ENCODE assay signal across 33 cellular contexts in the genomic region with DNA sequence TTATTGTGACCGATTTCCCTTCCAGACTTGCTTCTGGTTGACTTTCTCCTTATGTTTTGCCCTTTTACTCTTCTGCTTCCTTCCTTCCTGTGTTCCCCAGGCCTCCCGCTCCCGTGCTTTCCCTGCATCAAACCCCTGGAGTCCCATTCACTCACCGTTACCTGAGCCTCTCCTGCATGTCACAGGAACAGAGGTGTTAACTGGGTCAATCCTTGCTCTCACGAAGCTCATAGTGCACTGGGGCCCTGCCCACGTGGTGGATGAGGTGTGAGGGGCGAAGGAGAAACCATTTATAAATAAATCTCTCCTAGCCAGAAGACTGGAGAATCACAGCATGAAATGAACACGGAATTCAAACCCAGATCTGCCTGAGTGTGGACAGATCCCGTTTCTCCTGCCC.
"Had no signal": no experiment of that assay in that cellular context is flagged by ENCODE, and none has a peak within 500 bp of the region (broad histone marks: within the 10 kb centered on the region; RNA-seq: fewer than 3 reads in every experiment).

No MANE protein-coding gene starts in this region.

- H3K9me3 Mint-ChIP-seq: activated CD4-positive, alpha-beta memory T cell treated with anti-CD3 and anti-CD28 coated beads for 36 hours; activated CD4-positive, alpha-beta T cell treated with anti-CD3 and anti-CD28 coated beads, Interleukin-2, amount 10 ng/mL, durations not matched to agents 24 days and 14 days; activated naive CD4-positive, alpha-beta T cell treated with anti-CD3 and anti-CD28 coated beads, Interleukin-2, amount 50 U/mL, for 24 hours; activated naive CD8-positive, alpha-beta T cell treated with anti-CD3 and anti-CD28 coated beads, Interleukin-2, amount 50 U/mL, for 24 hours; activated T-helper 1 cell treated with anti-CD3 and anti-CD28 coated beads, Interleukin-12 subunit alpha, Interleukin-12 subunit beta, Interleukin-2, Interleukin-4 antibody, amounts not matched to agents 30 ng/mL and 10 ng/mL and 1 ng/mL, durations not matched to agents 14 hours and 24 hours and 36 hours; activated T-helper 2 cell treated with anti-CD3 and anti-CD28 coated beads, Interferon-gamma antibody, Interleukin-2, Interleukin-4, amounts not matched to agents 10 μg/mL and 5 μg/mL and 100 μg/mL, durations not matched to agents 14 hours and 24 hours and 36 hours; dendritic cell treated with granulocyte-macrophage colony-stimulating factor and Interleukin-4, amounts not matched to agents 40 ng/mL and 50 ng/mL, for 4 days had no signal

- H3K4me3 Mint-ChIP-seq: activated CD4-positive, alpha-beta memory T cell treated with anti-CD3 and anti-CD28 coated beads for 36 hours; activated CD4-positive, alpha-beta T cell treated with anti-CD3 and anti-CD28 coated beads for 36 hours; activated CD4-positive, alpha-beta T cell treated with anti-CD3 and anti-CD28 coated beads, Interleukin-2, amount 10 ng/mL, durations not matched to agents 24 days and 14 days; activated CD8-positive, alpha-beta memory T cell treated with anti-CD3 and anti-CD28 coated beads, Interleukin-2, amount 10 ng/mL, durations not matched to agents 7 days and 5 days; activated CD8-positive, alpha-beta T cell treated with anti-CD3 and anti-CD28 coated beads, Interleukin-2, amount 10 ng/mL, durations not matched to agents 7 days and 5 days; activated naive CD4-positive, alpha-beta T cell treated with anti-CD3 and anti-CD28 coated beads for 36 hours; activated naive CD4-positive, alpha-beta T cell treated with anti-CD3 and anti-CD28 coated beads, Interleukin-2, amount 50 U/mL, for 24 hours; activated naive CD8-positive, alpha-beta T cell treated with anti-CD3 and anti-CD28 coated beads for 36 hours; activated naive CD8-positive, alpha-beta T cell treated with anti-CD3 and anti-CD28 coated beads, Interleukin-2, amount 50 U/mL, for 24 hours; activated T-helper 1 cell treated with anti-CD3 and anti-CD28 coated beads, Interleukin-12 subunit alpha, Interleukin-12 subunit beta, Interleukin-2, Interleukin-4 antibody, amounts not matched to agents 30 ng/mL and 10 ng/mL and 1 ng/mL, durations not matched to agents 14 hours and 24 hours and 36 hours; dendritic cell treated with granulocyte-macrophage colony-stimulating factor and Interleukin-4, amounts not matched to agents 40 ng/mL and 50 ng/mL, for 4 days had no signal

- H3K4me1 Mint-ChIP-seq: activated CD4-positive, alpha-beta T cell treated with anti-CD3 and anti-CD28 coated beads for 36 hours; activated CD4-positive, alpha-beta T cell treated with anti-CD3 and anti-CD28 coated beads, Interleukin-2, amount 10 ng/mL, durations not matched to agents 24 days and 14 days; activated naive CD4-positive, alpha-beta T cell treated with anti-CD3 and anti-CD28 coated beads, Interleukin-2, amount 50 U/mL, for 24 hours; activated naive CD8-positive, alpha-beta T cell treated with anti-CD3 and anti-CD28 coated beads for 36 hours; activated naive CD8-positive, alpha-beta T cell treated with anti-CD3 and anti-CD28 coated beads, Interleukin-2, amount 50 U/mL, for 24 hours had no signal

- H3K36me3 ChIP-seq: adrenal gland, esophagus muscularis mucosa, gastrocnemius medialis, heart left ventricle had no signal

- H3K27me3 ChIP-seq: adrenal gland, body of pancreas, dorsolateral prefrontal cortex, esophagus muscularis mucosa, foreskin keratinocyte, gastrocnemius medialis, heart left ventricle had no signal

- H3K36me3 Mint-ChIP-seq: activated CD4-positive, alpha-beta memory T cell treated with anti-CD3 and anti-CD28 coated beads for 36 hours; activated CD8-positive, alpha-beta memory T cell treated with anti-CD3 and anti-CD28 coated beads, Interleukin-2, amount 10 ng/mL, durations not matched to agents 7 days and 5 days; activated naive CD4-positive, alpha-beta T cell treated with anti-CD3 and anti-CD28 coated beads, Interleukin-2, amount 50 U/mL, for 24 hours; activated naive CD8-positive, alpha-beta T cell treated with anti-CD3 and anti-CD28 coated beads for 36 hours had no signal

- H3K4me3 ChIP-seq: adrenal gland, body of pancreas, coronary artery, dorsolateral prefrontal cortex, esophagus muscularis mucosa, gastrocnemius medialis, heart left ventricle had no signal

- H3K9me3 ChIP-seq: adrenal gland, body of pancreas, esophagus muscularis mucosa, gastrocnemius medialis, heart left ventricle had no signal

- DNase-seq: activated CD4-positive, alpha-beta memory T cell treated with anti-CD3 and anti-CD28 coated beads for 36 hours; activated CD4-positive, alpha-beta T cell treated with anti-CD3 and anti-CD28 coated beads for 36 hours; activated CD4-positive, alpha-beta T cell treated with anti-CD3 and anti-CD28 coated beads, Interleukin-2, amount 10 ng/mL, durations not matched to agents 24 days and 14 days; activated CD4-positive, CD25-positive, alpha-beta regulatory T cell; activated CD4-positive, CD25-positive, alpha-beta regulatory T cell treated with anti-CD3 and anti-CD28 coated beads, Interleukin-2, amount 50 U/mL, for 72 hours; activated CD8-positive, alpha-beta memory T cell treated with anti-CD3 and anti-CD28 coated beads, Interleukin-2, amount 10 ng/mL, durations not matched to agents 7 days and 5 days; activated CD8-positive, alpha-beta memory T cell treated with anti-CD3 and anti-CD28 coated beads, Interleukin-2, amount 50 U/mL, for 4 hours; activated CD8-positive, alpha-beta T cell treated with anti-CD3 and anti-CD28 coated beads, Interleukin-2, amount 10 ng/mL, durations not matched to agents 7 days and 5 days; activated effector memory CD4-positive, alpha-beta T cell treated with anti-CD3 and anti-CD28 coated beads, Interleukin-2, amount 50 U/mL, for 16 hours; activated naive CD4-positive, alpha-beta T cell treated with anti-CD3 and anti-CD28 coated beads for 36 hours; activated naive CD8-positive, alpha-beta T cell treated with anti-CD3 and anti-CD28 coated beads for 36 hours; activated naive CD8-positive, alpha-beta T cell treated with anti-CD3 and anti-CD28 coated beads, Interleukin-2, amount 50 U/mL, for 24 hours; activated T-cell treated with anti-CD3 and anti-CD28 coated beads, Interleukin-2, amount 50 U/mL, for 1 hour; activated T-cell treated with anti-CD3 and anti-CD28 coated beads, Interleukin-2, amount 50 U/mL, for 48 hours; adrenal gland; amygdala; aorta; body of pancreas; central memory CD4-positive, alpha-beta T cell; dorsolateral prefrontal cortex; effector memory CD4-positive, alpha-beta T cell; erythroblast; foreskin keratinocyte; gastrocnemius medialis; glutamatergic neuron; heart left ventricle; T-helper 2 cell had no signal

- H3K27ac Mint-ChIP-seq: activated CD4-positive, alpha-beta memory T cell treated with anti-CD3 and anti-CD28 coated beads for 36 hours; activated CD4-positive, alpha-beta T cell treated with anti-CD3 and anti-CD28 coated beads for 36 hours; activated CD4-positive, alpha-beta T cell treated with anti-CD3 and anti-CD28 coated beads, Interleukin-2, amount 10 ng/mL, durations not matched to agents 24 days and 14 days; activated CD8-positive, alpha-beta memory T cell treated with anti-CD3 and anti-CD28 coated beads, Interleukin-2, amount 10 ng/mL, durations not matched to agents 7 days and 5 days; activated CD8-positive, alpha-beta T cell treated with anti-CD3 and anti-CD28 coated beads, Interleukin-2, amount 10 ng/mL, durations not matched to agents 7 days and 5 days; activated naive CD4-positive, alpha-beta T cell treated with anti-CD3 and anti-CD28 coated beads for 36 hours; activated naive CD4-positive, alpha-beta T cell treated with anti-CD3 and anti-CD28 coated beads, Interleukin-2, amount 50 U/mL, for 24 hours; activated naive CD8-positive, alpha-beta T cell treated with anti-CD3 and anti-CD28 coated beads for 36 hours; activated naive CD8-positive, alpha-beta T cell treated with anti-CD3 and anti-CD28 coated beads, Interleukin-2, amount 50 U/mL, for 24 hours; activated T-helper 1 cell treated with anti-CD3 and anti-CD28 coated beads, Interleukin-12 subunit alpha, Interleukin-12 subunit beta, Interleukin-2, Interleukin-4 antibody, amounts not matched to agents 30 ng/mL and 10 ng/mL and 1 ng/mL, durations not matched to agents 14 hours and 24 hours and 36 hours; activated T-helper 2 cell treated with anti-CD3 and anti-CD28 coated beads, Interferon-gamma antibody, Interleukin-2, Interleukin-4, amounts not matched to agents 10 μg/mL and 5 μg/mL and 100 μg/mL, durations not matched to agents 14 hours and 24 hours and 36 hours; dendritic cell treated with granulocyte-macrophage colony-stimulating factor and Interleukin-4, amounts not matched to agents 40 ng/mL and 50 ng/mL, for 4 days had no signal

- H3K27ac ChIP-seq: adrenal gland, body of pancreas, coronary artery, dorsolateral prefrontal cortex, esophagus muscularis mucosa, foreskin keratinocyte, gastrocnemius medialis, heart left ventricle had no signal

- H3K4me1 ChIP-seq: adrenal gland, body of pancreas, esophagus muscularis mucosa, foreskin keratinocyte, gastrocnemius medialis had no signal

- H3K27me3 Mint-ChIP-seq: activated CD4-positive, alpha-beta memory T cell treated with anti-CD3 and anti-CD28 coated beads for 36 hours; activated CD4-positive, alpha-beta T cell treated with anti-CD3 and anti-CD28 coated beads, Interleukin-2, amount 10 ng/mL, durations not matched to agents 24 days and 14 days; activated CD8-positive, alpha-beta memory T cell treated with anti-CD3 and anti-CD28 coated beads, Interleukin-2, amount 10 ng/mL, durations not matched to agents 7 days and 5 days; activated naive CD4-positive, alpha-beta T cell treated with anti-CD3 and anti-CD28 coated beads, Interleukin-2, amount 50 U/mL, for 24 hours; activated naive CD8-positive, alpha-beta T cell treated with anti-CD3 and anti-CD28 coated beads for 36 hours; dendritic cell treated with granulocyte-macrophage colony-stimulating factor and Interleukin-4, amounts not matched to agents 40 ng/mL and 50 ng/mL, for 4 days had no signal

- ATAC-seq: activated CD4-positive, alpha-beta T cell treated with anti-CD3 and anti-CD28 coated beads for 36 hours; activated CD8-positive, alpha-beta memory T cell treated with anti-CD3 and anti-CD28 coated beads, Interleukin-2, amount 10 ng/mL, durations not matched to agents 7 days and 5 days; activated CD8-positive, alpha-beta T cell treated with anti-CD3 and anti-CD28 coated beads, Interleukin-2, amount 10 ng/mL, durations not matched to agents 7 days and 5 days; activated naive CD8-positive, alpha-beta T cell treated with anti-CD3 and anti-CD28 coated beads, Interleukin-2, amount 50 U/mL, for 24 hours; body of pancreas; foreskin keratinocyte; gastrocnemius medialis had no signal
